24 cellular contexts compared by ENCODE assay signal in the genomic region with DNA sequence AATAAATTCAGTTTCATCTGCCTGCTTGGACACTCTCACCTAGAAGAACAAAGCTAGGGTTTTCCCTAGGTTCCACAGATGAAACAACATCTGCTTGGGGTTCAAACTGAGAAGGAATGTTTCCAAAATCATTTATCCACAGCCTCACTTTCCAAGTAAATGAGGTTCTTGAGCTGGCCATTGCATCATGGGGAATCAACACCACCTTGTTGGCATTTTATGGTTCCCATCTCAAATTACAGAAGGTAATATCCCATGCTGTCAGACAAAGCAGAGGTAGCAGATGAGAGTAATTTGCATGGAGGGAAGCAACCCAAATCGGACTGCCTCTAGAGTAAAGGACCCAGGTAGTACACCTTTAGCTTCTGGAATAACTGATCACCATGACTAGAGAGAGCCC. TPM values are rescaled to one million over a fixed set of nuclear protein-coding genes. Genes with fewer than 3 reads are reported as not detected.
DNase-seq lines count a peak whose midpoint lies in the region; ATAC-seq and TF ChIP-seq lines count a peak whose summit lies in the region.
"Had no signal": no experiment of that assay in that cellular context is flagged by ENCODE, and none has a peak within 500 bp of the region (broad histone marks: within the 10 kb centered on the region; RNA-seq: fewer than 3 reads in every experiment).

No MANE protein-coding gene starts in this region.

- no peak overlapping the region for H3K4me3 Mint-ChIP-seq in CD4-positive, alpha-beta memory T cell
- H3K4me3 Mint-ChIP-seq: B cell; effector memory CD8-positive, alpha-beta T cell; H9 had no signal

- no peak overlapping the region for H3K27ac Mint-ChIP-seq in CD4-positive, alpha-beta memory T cell
- H3K27ac Mint-ChIP-seq: B cell, H9 had no signal

- no peaks in the 10 kb centered on the region for H3K36me3 Mint-ChIP-seq in CD4-positive, alpha-beta memory T cell

- ATAC-seq in GM18867 (IDR thresholded peaks at IDR 0.05; ENCODE audit: unreplicated experiment): peak; percentile 17
- ATAC-seq in HG02870 (IDR thresholded peaks at IDR 0.05; ENCODE audit: unreplicated experiment): peak; percentile 16
- ATAC-seq: left lung, mucosa of descending colon had no signal

- peak; percentile 1 for DNase-seq in DMS153 (lab: John Stamatoyannopoulos, UW)
- DNase-seq in DMS153 treated with DMSO at 0.1 percent for 48 hours (lab: John Stamatoyannopoulos, UW; ENCODE audit: unreplicated experiment): no peak
- DNase-seq in SW480 (ENCODE audit: low spot score): peak; percentile 37
- DNase-seq in BE2C: no peak
- no peak for DNase-seq in CD4-positive, alpha-beta memory T cell
- no peak for DNase-seq in nucleus accumbens (lab: John Stamatoyannopoulos, UW)
- DNase-seq: activated effector memory CD4-positive, alpha-beta T cell treated with anti-CD3 and anti-CD28 coated beads, Interleukin-2, amount 50 U/mL, for 16 hours; aorta; cerebellar nuclear complex; effector memory CD8-positive, alpha-beta T cell; GF-D8; H9; left lung; mucosa of descending colon; NCI-H1436 treated with DMSO at 0.1 percent for 48 hours; NCI-H446; OCI-M1; retina; SHP77 treated with DMSO at 0.1 percent for 48 hours had no signal

- intact Hi-C loops in CD4-positive, alpha-beta memory T cell (cut with micrococcal nuclease): no loop called here

- no peak overlapping the region for H3K27ac ChIP-seq in CD4-positive, alpha-beta memory T cell (ENCODE audit: low read depth, low read length)
- H3K27ac ChIP-seq: 22Rv1, left lung, tibial nerve had no signal

- H3K27me3 ChIP-seq in BE2C: no peaks in the 10 kb centered on the region
- no peaks in the 10 kb centered on the region for H3K27me3 ChIP-seq in CD4-positive, alpha-beta memory T cell (ENCODE audit: insufficient read depth, low read length)
- H3K27me3 ChIP-seq: left lung, tibial nerve had no signal

- H3K27me3 Mint-ChIP-seq in CD4-positive, alpha-beta memory T cell: peaks cover 6 to 8% of the 10 kb centered on the region in 2 donors
- H3K27me3 Mint-ChIP-seq: B cell; effector memory CD8-positive, alpha-beta T cell had no signal

- H3K4me1 Mint-ChIP-seq in CD4-positive, alpha-beta memory T cell: peaks cover 0 to 6% (median 5%) of the 10 kb centered on the region in 4 donors

- no peaks in the 10 kb centered on the region for H3K9me3 Mint-ChIP-seq in CD4-positive, alpha-beta memory T cell
- H3K9me3 Mint-ChIP-seq: effector memory CD8-positive, alpha-beta T cell; H9 had no signal

- CTCF ChIA-PET in CD4-positive, alpha-beta memory T cell (lab: Charles Lee; ENCODE audit: partially characterized antibody): interaction anchor here (1.0 to 3.1 kb wide), 5 partner anchors 8 to 545 kb away, joined by 3 to 13 read pairs (median 4); a partner anchor contains a TSS

- peaks cover 4% of the 10 kb centered on the region for H3K4me1 ChIP-seq in BE2C
- H3K4me1 ChIP-seq in CD4-positive, alpha-beta memory T cell (ENCODE audit: insufficient read depth, low read length): no peaks in the 10 kb centered on the region
- H3K4me1 ChIP-seq: tibial nerve had no signal

- H3K9me3 ChIP-seq in BE2C: no peaks in the 10 kb centered on the region
- H3K9me3 ChIP-seq in CD4-positive, alpha-beta memory T cell (ENCODE audit: control insufficient read depth in 1 of 2, low read length in 2 of 2): no peaks in the 10 kb centered on the region
- H3K9me3 ChIP-seq: left lung, mucosa of descending colon, tibial nerve had no signal

- no peaks in the 10 kb centered on the region for H3K36me3 ChIP-seq in BE2C
- no peaks in the 10 kb centered on the region for H3K36me3 ChIP-seq in CD4-positive, alpha-beta memory T cell (ENCODE audit: insufficient read depth, low read length)
- H3K36me3 ChIP-seq: left lung, tibial nerve had no signal

- POLR2A ChIA-PET in CD4-positive, alpha-beta memory T cell (lab: Charles Lee; ENCODE audit: partially characterized antibody): interaction anchor here (1.4 kb wide), 1 partner anchor 10 kb away, joined by 5 read pairs; a partner anchor contains a TSS

- TF ChIP-seq CTCF in BE2C (IDR thresholded peaks at IDR 0.05; ENCODE audit: low read depth, low read length): no peak

- H3K4me3 ChIP-seq in BE2C (ENCODE audit: low read depth, low read length): no peak overlapping the region
- no peak overlapping the region for H3K4me3 ChIP-seq in CD4-positive, alpha-beta memory T cell (ENCODE audit: low read length in 2 of 2)
- H3K4me3 ChIP-seq: left lung, mucosa of descending colon, tibial nerve had no signal

RNA-seq across cellular contexts. Expression of a gene that starts 10.5 kb away (rescaled TPM):
- polyA plus RNA-seq in BE2C (2012; ENCODE audit: insufficient read depth, insufficient read length, low read depth): 0.11 TPM
- total RNA-seq in CD4-positive, alpha-beta memory T cell: under 1 TPM; 0.33 to 0.35 TPM
- polyA plus RNA-seq in CD4-positive, alpha-beta memory T cell: 1 to 10 TPM in 1 of 2 donors, under 1 TPM in 1; 0.17 to 1.4 TPM

Comparison
In these comparisons a context has a peak if more than half of its experiments do, and no peak if none do; other contexts are left out.
1. DNase-seq: peak in DMS153 (single experiment) and SW480 (single experiment); none in DMS153 treated with DMSO at 0.1 percent for 48 hours (single experiment), BE2C (single experiment), CD4-positive, alpha-beta memory T cell (0 of 5) and nucleus accumbens (0 of 56).